Comparison of ENCODE assay signal across 10 cellular contexts in genomic region chr12:50618864-50619609, GRCh38.
A peak's percentile ranks its signal among the peaks of the same experiment; 100 is the strongest.
DNase-seq lines count a peak whose midpoint lies in the region; ATAC-seq and TF ChIP-seq lines count a peak whose summit lies in the region.
"Had no signal": no experiment of that assay in that cellular context is flagged by ENCODE, and none has a peak within 500 bp of the region (broad histone marks: within the 10 kb centered on the region; RNA-seq: fewer than 3 reads in every experiment).

No MANE protein-coding gene starts in this region.

- no peaks in the 10 kb centered on the region for H3K9me3 ChIP-seq in PC-9 (ENCODE audit: insufficient read depth, low read depth)
- H3K9me3 ChIP-seq in fibroblast of lung (ENCODE audit: control insufficient read depth, insufficient read depth, low read depth, low read length), result no peaks in the 10 kb centered on the region

- BruUV-seq in PC-9 (replicated peaks; lab: Mats Ljungman, UMichigan), result no TSS peak

- no peaks in the 10 kb centered on the region for H3K27me3 Mint-ChIP-seq in activated CD4-positive, alpha-beta T cell treated with anti-CD3 and anti-CD28 coated beads for 36 hours

- H2AFZ ChIP-seq in PC-9 (no peak overlapping the region), fibroblast of lung (ENCODE audit: low read length) (no peak overlapping the region)

- H3K9me3 Mint-ChIP-seq in activated CD4-positive, alpha-beta T cell treated with anti-CD3 and anti-CD28 coated beads for 36 hours (ENCODE audit: low read depth), result no peaks in the 10 kb centered on the region

- H4K20me1 ChIP-seq in PC-9 (ENCODE audit: insufficient read depth) (no peaks in the 10 kb centered on the region), fibroblast of lung (ENCODE audit: control insufficient read depth, extremely low read depth, insufficient read depth, low read length) (no peaks in the 10 kb centered on the region)

- no peak overlapping the region for H3K9ac ChIP-seq in fibroblast of lung (ENCODE audit: insufficient read depth, low read length)

- H3K27ac Mint-ChIP-seq in activated CD4-positive, alpha-beta T cell treated with anti-CD3 and anti-CD28 coated beads for 36 hours, result peak overlapping the region; percentile 57

- ATAC-seq in activated CD4-positive, alpha-beta T cell treated with anti-CD3 and anti-CD28 coated beads for 36 hours, result no peak
- ATAC-seq in HG03460 (IDR thresholded peaks at IDR 0.05; ENCODE audit: unreplicated experiment), result no peak

- H3K4me2 ChIP-seq in PC-9 (peak overlapping the region; percentile 61), fibroblast of lung (ENCODE audit: extremely low read depth, insufficient read depth, low read length) (no peak overlapping the region)

- peaks cover 59% of the 10 kb centered on the region for H3F3A ChIP-seq in PC-9 (ENCODE audit: insufficient read depth, low read depth)

- no peak for DNase-seq in activated CD4-positive, alpha-beta T cell treated with anti-CD3 and anti-CD28 coated beads for 36 hours
- DNase-seq in activated CD4-positive, alpha-beta T cell treated with anti-CD3 and anti-CD28 coated beads, Interleukin-2, amount 50 U/mL, for 4 hours, result no peak
- DNase-seq in PC-9, result peak; percentile 71 to 98
- DNase-seq in fibroblast of lung (ENCODE audit: low read depth in 2 of 2), result peak; percentile 45 to 93
- DNase-seq in renal cortical epithelial cell (ENCODE audit: low read depth), result peak; percentile 92
- no peak for DNase-seq in stimulated activated CD8-positive, alpha-beta memory T cell treated with anti-CD3 and anti-CD28 coated beads, Interleukin-4, amount 100 ng/mL, for 48 hours
- DNase-seq in DMS114 treated with DMSO at 0.1 percent for 48 hours (lab: John Stamatoyannopoulos, UW; ENCODE audit: unreplicated experiment), result no peak
- DNase-seq: activated CD8-positive, alpha-beta memory T cell treated with anti-CD3 and anti-CD28 coated beads for 24 hours; SHP77 had no signal

- H3K36me3 Mint-ChIP-seq in activated CD4-positive, alpha-beta T cell treated with anti-CD3 and anti-CD28 coated beads for 36 hours (ENCODE audit: low read depth), result peaks cover 3% of the 10 kb centered on the region

- TF ChIP-seq CTCF in PC-9 (conservative IDR thresholded peaks at IDR 0.05), result no peak
- TF ChIP-seq CTCF in fibroblast of lung (conservative IDR thresholded peaks at IDR 0.05 in 1 of 2, IDR thresholded peaks at IDR 0.05 in 1 of 2; ENCODE audit: low read depth in 1 of 2, low read length in 2 of 2), result no peak

- intact Hi-C loops in activated CD4-positive, alpha-beta T cell treated with anti-CD3 and anti-CD28 coated beads for 36 hours (cut with DNase I, micrococcal nuclease), result no loop called here
- intact Hi-C loops in PC-9 (cut with micrococcal nuclease; ENCODE audit: unreplicated experiment), result loop anchor here (1.0 to 5.0 kb wide), 3 partner anchors 47 to 114 kb away; no protein-coding TSS in a partner anchor

- H3K36me3 ChIP-seq in PC-9 (ENCODE audit: low read depth) (no peaks in the 10 kb centered on the region), fibroblast of lung (ENCODE audit: control insufficient read depth, insufficient read depth, low read length) (no peaks in the 10 kb centered on the region)

- H3K4me1 ChIP-seq in PC-9 (replicated peaks; ENCODE audit: insufficient read depth) (peaks cover 79% of the 10 kb centered on the region), fibroblast of lung (ENCODE audit: control insufficient read depth, extremely low read depth, insufficient read depth, low read length) (peaks cover 10% of the 10 kb centered on the region)

- H3K4me1 Mint-ChIP-seq in activated CD4-positive, alpha-beta T cell treated with anti-CD3 and anti-CD28 coated beads for 36 hours, result peaks cover 53% of the 10 kb centered on the region

- H3K27me3 ChIP-seq in PC-9 (ENCODE audit: insufficient read depth, low read depth), result no peaks in the 10 kb centered on the region
- H3K27me3 ChIP-seq in fibroblast of lung (ENCODE audit: control insufficient read depth, insufficient read depth, low read length), result no peaks in the 10 kb centered on the region

- CTCF ChIA-PET in activated CD4-positive, alpha-beta T cell treated with anti-CD3 and anti-CD28 coated beads for 36 hours (lab: Charles Lee), result no interaction called here
- CTCF ChIA-PET in PC-9 (lab: Charles Lee), result no interaction called here

- POLR2A ChIA-PET in activated CD4-positive, alpha-beta T cell treated with anti-CD3 and anti-CD28 coated beads for 36 hours (lab: Charles Lee), result interaction anchor here (1.1 kb wide), 1 partner anchor 10 kb away, joined by 3 read pairs; no protein-coding TSS in a partner anchor
- POLR2A ChIA-PET in PC-9 (lab: Charles Lee; ENCODE audit: unreplicated experiment), result interaction anchor here (0.7 kb wide), 1 partner anchor 465 kb away, joined by 9 read pairs; no protein-coding TSS in a partner anchor

- H3K4me3 ChIP-seq in PC-9, result peak overlapping the region; percentile 4; the same call in 1 of the 2 replicates
- H3K4me3 ChIP-seq in fibroblast of lung (replicated peaks in 1 of 4; ENCODE audit: control extremely low read depth in 1 of 4, insufficient read depth in 1 of 4, low read depth in 3 of 4, low read length in 4 of 4), result no peak overlapping the region

- H3K79me2 ChIP-seq in PC-9 (ENCODE audit: low read depth) (peaks cover 73% of the 10 kb centered on the region), fibroblast of lung (ENCODE audit: control insufficient read depth, insufficient read depth, low read length) (no peaks in the 10 kb centered on the region)

- H3K4me3 Mint-ChIP-seq in activated CD4-positive, alpha-beta T cell treated with anti-CD3 and anti-CD28 coated beads for 36 hours, result no peak overlapping the region

- no peaks in the 10 kb centered on the region; the same call in 1 of the 2 replicates for H3K9me2 ChIP-seq in PC-9 (ENCODE audit: insufficient read depth)

- H3K27ac ChIP-seq in PC-9 (peak overlapping the region; percentile 93), fibroblast of lung (ENCODE audit: insufficient read depth, low read length) (no peak overlapping the region)

Comparison
In these comparisons a context has a peak if more than half of its experiments do, and no peak if none do; other contexts are left out.
1. DNase-seq: peak in PC-9 (2 of 2), fibroblast of lung (2 of 2) and renal cortical epithelial cell (single experiment); none in activated CD4-positive, alpha-beta T cell treated with anti-CD3 and anti-CD28 coated beads for 36 hours (single experiment), activated CD4-positive, alpha-beta T cell treated with anti-CD3 and anti-CD28 coated beads, Interleukin-2, amount 50 U/mL, for 4 hours (0 of 2), stimulated activated CD8-positive, alpha-beta memory T cell treated with anti-CD3 and anti-CD28 coated beads, Interleukin-4, amount 100 ng/mL, for 48 hours (single experiment) and DMS114 treated with DMSO at 0.1 percent for 48 hours (single experiment).